ENCODE assay signal across 1 cellular context in genomic region chrX:1592128-1592862, GRCh38.
TF ChIP-seq lines count a peak whose summit lies in the region.

No MANE protein-coding gene starts in this region.

TF ChIP-seq in IMR-90, 13 proteins besides CTCF, POLR2A, EP300 and RAD21 (continued from another document):
- TF ChIP-seq ELK1 (IDR thresholded peaks at IDR 0.05; ENCODE audit: borderline replicate concordance, low read depth, low read length), result no peak
- TF ChIP-seq SMC3 (IDR thresholded peaks at IDR 0.05; ENCODE audit: low read depth, low read length), result no peak
- no peak for TF ChIP-seq FOS (IDR thresholded peaks at IDR 0.05; ENCODE audit: low read depth, low read length)
